In genomic region chr16:56588781-56589140, GRCh38 we compare ENCODE assay signal across 10 cellular contexts. TPM values are rescaled to one million over a fixed set of nuclear protein-coding genes. Genes with fewer than 3 reads are reported as not detected.
A peak's percentile ranks its signal among the peaks of the same experiment; 100 is the strongest.
DNase-seq lines count a peak whose midpoint lies in the region; ATAC-seq, FAIRE-seq and TF ChIP-seq lines count a peak whose summit lies in the region.
"Had no signal": no experiment of that assay in that cellular context is flagged by ENCODE, and none has a peak within 500 bp of the region (broad histone marks: within the 10 kb centered on the region; RNA-seq: fewer than 3 reads in every experiment).

No MANE protein-coding gene starts in this region.

- H3K4me3 ChIP-seq in kidney (ENCODE audit: low read length in 2 of 2) (peak overlapping the region; percentile 19 to 49), stomach (peak overlapping the region; percentile 40 to 60 (median 43))
- H3K4me3 ChIP-seq: PC-9 had no signal

- no peak overlapping the region for H3K9ac ChIP-seq in kidney (ENCODE audit: low read length in 2 of 2)

- no peak for FAIRE-seq in kidney (lab: Jason Lieb, UNC)

- peaks cover 4 to 60% (median 25%) of the 10 kb centered on the region in 3 donors for H3K27me3 ChIP-seq in stomach

- WGBS in stomach, 5 donors = 32 to 40% (median 37%) methylated on average over 9 of the region's 9 CpGs

- H3K9me3 ChIP-seq in kidney (ENCODE audit: control insufficient read depth in 1 of 2, low read length in 2 of 2) (no peaks in the 10 kb centered on the region), stomach (no peaks in the 10 kb centered on the region)

- peaks cover 18% of the 10 kb centered on the region for H3K4me1 Mint-ChIP-seq in T-helper 2 cell treated with Interferon-gamma antibody and Interleukin-4, amounts not matched to agents 5 μg/mL and 100 μg/mL, for 36 hours (ENCODE audit: low read depth)

- no peaks in the 10 kb centered on the region for H3K9me3 Mint-ChIP-seq in T-helper 2 cell treated with Interferon-gamma antibody and Interleukin-4, amounts not matched to agents 5 μg/mL and 100 μg/mL, for 36 hours

- no peak for TF ChIP-seq EP300 in stomach (IDR thresholded peaks at IDR 0.05)

- no peak overlapping the region for H3K27ac Mint-ChIP-seq in T-helper 2 cell treated with Interferon-gamma antibody and Interleukin-4, amounts not matched to agents 5 μg/mL and 100 μg/mL, for 36 hours

- no peaks in the 10 kb centered on the region for H3K36me3 Mint-ChIP-seq in T-helper 2 cell treated with Interferon-gamma antibody and Interleukin-4, amounts not matched to agents 5 μg/mL and 100 μg/mL, for 36 hours (ENCODE audit: low read depth)

- ATAC-seq in GM18861 (IDR thresholded peaks at IDR 0.05; ENCODE audit: unreplicated experiment) = no peak

- TF ChIP-seq CTCF in kidney (IDR thresholded peaks at IDR 0.05; ENCODE audit: borderline replicate concordance, extremely low read depth, insufficient read depth) = no peak
- no peak for TF ChIP-seq CTCF in stomach (IDR thresholded peaks at IDR 0.05)
- TF ChIP-seq CTCF in GM20000 (IDR thresholded peaks at IDR 0.05; ENCODE audit: extremely low read depth, missing control alignments) = no peak

- peak overlapping the region; percentile 99 for H3K27ac ChIP-seq in angular gyrus (ENCODE audit: low read depth, low read length)
- no peak overlapping the region for H3K27ac ChIP-seq in kidney (ENCODE audit: low read depth in 2 of 2, low read length in 2 of 2)
- no peak overlapping the region for H3K27ac ChIP-seq in stomach
- H3K27ac ChIP-seq: PC-9 had no signal

- no peak for DNase-seq in T-helper 2 cell treated with Interferon-gamma antibody and Interleukin-4, amounts not matched to agents 5 μg/mL and 100 μg/mL, for 36 hours (ENCODE audit: low spot score)
- DNase-seq in T-helper 2 cell (no peak), kidney (no peak), stomach (no peak), SHP77 (lab: John Stamatoyannopoulos, UW) (no peak), GM20000 (ENCODE audit: low spot score) (no peak)
- DNase-seq: foreskin melanocyte had no signal

- H3K36me3 ChIP-seq in kidney (ENCODE audit: control insufficient read depth in 1 of 2, insufficient read depth in 2 of 2, low read length in 2 of 2) (no peaks in the 10 kb centered on the region), stomach (no peaks in the 10 kb centered on the region)

- H3K4me3 Mint-ChIP-seq in T-helper 2 cell treated with Interferon-gamma antibody and Interleukin-4, amounts not matched to agents 5 μg/mL and 100 μg/mL, for 36 hours = peak overlapping the region; percentile 87

- no peak for TF ChIP-seq POLR2A in stomach (IDR thresholded peaks at IDR 0.05)

- intact Hi-C loops in kidney (cut with DNase I) = no loop called here
- intact Hi-C loops in stomach (cut with DNase I; ENCODE audit: low total_unique reads) = no loop called here

- H3K4me1 ChIP-seq in kidney (ENCODE audit: control insufficient read depth in 1 of 2, insufficient read depth in 1 of 2, low read depth in 1 of 2, low read length in 2 of 2) = peaks cover 0 to 6% of the 10 kb centered on the region in 2 donors
- H3K4me1 ChIP-seq in stomach = peaks cover 6 to 12% (median 12%) of the 10 kb centered on the region in 4 donors

- H3K27me3 Mint-ChIP-seq in T-helper 2 cell treated with Interferon-gamma antibody and Interleukin-4, amounts not matched to agents 5 μg/mL and 100 μg/mL, for 36 hours (ENCODE audit: low read depth) = peaks cover 41% of the 10 kb centered on the region

RNA-seq across cellular contexts. Expression of gene MT3, which starts 0.6 kb away (rescaled TPM):
- not detected for total RNA-seq in kidney
- 25.5 TPM for polyA plus RNA-seq in kidney (ENCODE audit: insufficient read depth, low read depth, low replicate concordance)
- total RNA-seq in stomach = 1 to 10 TPM in 1 of 5 donors, not detected in 4; 2.2 TPM
- polyA plus RNA-seq in stomach = 1 to 10 TPM; 3.1 to 5.0 (median 4.9) TPM
- total RNA-seq: PC-9 had no signal

RNA-seq across cellular contexts. Expression of gene MT2A, which starts 19.6 kb away (rescaled TPM):
- total RNA-seq in kidney = 507 TPM
- polyA plus RNA-seq in kidney (ENCODE audit: insufficient read depth, low read depth, low replicate concordance) = 315 TPM
- total RNA-seq in stomach = 100 to 1,000 TPM in 3 of 5 donors, 10 to 100 TPM in 2; 38.8 to 291 (median 111) TPM
- polyA plus RNA-seq in stomach = 1,000 to 10,000 TPM in 2 of 3 donors, 100 to 1,000 TPM in 1; 949 to 1,839 (median 1,778) TPM

RNA-seq across cellular contexts. Expression of gene MT4, which starts 23.9 kb away (rescaled TPM):
- total RNA-seq in kidney = not detected
- polyA plus RNA-seq in kidney (ENCODE audit: insufficient read depth, low read depth, low replicate concordance) = not detected
- not detected for total RNA-seq in stomach
- polyA plus RNA-seq in stomach = not detected
- total RNA-seq: PC-9 had no signal

RNA-seq across cellular contexts. Expression of gene MT1E, which starts 36.8 kb away (rescaled TPM):
- 258 TPM for total RNA-seq in kidney
- polyA plus RNA-seq in kidney (ENCODE audit: insufficient read depth, low read depth, low replicate concordance) = 191 TPM
- 100 to 1,000 TPM in 4 of 5 donors, 10 to 100 TPM in 1; 16.1 to 704 (median 292) TPM for total RNA-seq in stomach
- 1,000 to 10,000 TPM in 2 of 3 donors, 100 to 1,000 TPM in 1; 445 to 1,956 (median 1,098) TPM for polyA plus RNA-seq in stomach

RNA-seq across cellular contexts. Expression of gene MT1M, which starts 43.7 kb away (rescaled TPM):
- total RNA-seq in kidney (27.9 TPM), stomach (10 to 100 TPM in 3 of 5 donors, 1 to 10 TPM in 1, not detected in 1; 5.2 to 57.4 (median 25.3) TPM)
- polyA plus RNA-seq in kidney (ENCODE audit: insufficient read depth, low read depth, low replicate concordance) (15.3 TPM), stomach (100 to 1,000 TPM; 135 to 155 (median 138) TPM)
- total RNA-seq: PC-9 had no signal
